Comparison of ENCODE assay signal across 8 cellular contexts in genomic region chrX:32530802-32531403, GRCh38.
A peak's percentile ranks its signal among the peaks of the same experiment; 100 is the strongest.
DNase-seq lines count a peak whose midpoint lies in the region; ATAC-seq, FAIRE-seq and TF ChIP-seq lines count a peak whose summit lies in the region.

No MANE protein-coding gene starts in this region.

- peak overlapping the region; percentile 65 for H3K4me2 ChIP-seq in PC-9
- peak overlapping the region; percentile 72 for H3K4me2 ChIP-seq in endothelial cell of umbilical vein (ENCODE audit: insufficient read depth, low read length)

- H3K27me3 ChIP-seq in PC-9 (ENCODE audit: insufficient read depth, low read depth) = no peaks in the 10 kb centered on the region
- no peaks in the 10 kb centered on the region for H3K27me3 ChIP-seq in endothelial cell of umbilical vein (ENCODE audit: control insufficient read depth in 2 of 2, insufficient read depth in 2 of 2, low read length in 2 of 2)
- no peaks in the 10 kb centered on the region for H3K27me3 ChIP-seq in neuron (ENCODE audit: insufficient read depth, low read length)

- no peak overlapping the region for H3K27ac Mint-ChIP-seq in activated naive CD4-positive, alpha-beta T cell treated with anti-CD3 and anti-CD28 coated beads, Interleukin-2, amount 10 ng/mL, durations not matched to agents 7 days and 5 days
- no peak overlapping the region for H3K27ac Mint-ChIP-seq in activated CD8-positive, alpha-beta memory T cell treated with anti-CD3 and anti-CD28 coated beads, Interleukin-2, amount 10 ng/mL, durations not matched to agents 7 days and 5 days

- H3K27me3 Mint-ChIP-seq in activated naive CD4-positive, alpha-beta T cell treated with anti-CD3 and anti-CD28 coated beads, Interleukin-2, amount 10 ng/mL, durations not matched to agents 7 days and 5 days = no peaks in the 10 kb centered on the region
- no peaks in the 10 kb centered on the region for H3K27me3 Mint-ChIP-seq in activated CD8-positive, alpha-beta memory T cell treated with anti-CD3 and anti-CD28 coated beads, Interleukin-2, amount 10 ng/mL, durations not matched to agents 7 days and 5 days

- TF ChIP-seq CTCF in PC-9 (conservative IDR thresholded peaks at IDR 0.05) (peak; percentile 74), endothelial cell of umbilical vein (IDR thresholded peaks at IDR 0.05; ENCODE audit: extremely low read depth in 1 of 2, insufficient read depth in 1 of 2, low read depth in 1 of 2, low read length in 2 of 2) (peak; percentile 24 to 27)

- BruUV-seq in PC-9 (replicated peaks; lab: Mats Ljungman, UMichigan) (no TSS peak), endothelial cell of umbilical vein (replicated peaks; lab: Mats Ljungman, UMichigan) (no TSS peak)

- TF ChIP-seq POLR2A in endothelial cell of umbilical vein (IDR thresholded peaks at IDR 0.05; ENCODE audit: low read depth, low read length) = no peak

- POLR2A ChIA-PET in PC-9 (lab: Charles Lee; ENCODE audit: unreplicated experiment) = no interaction called here
- POLR2A ChIA-PET in endothelial cell of umbilical vein (lab: Charles Lee) = no interaction called here

- no peak overlapping the region for H3K9ac ChIP-seq in endothelial cell of umbilical vein (replicated peaks; ENCODE audit: extremely low read depth, insufficient read depth, low read length)

- H3K4me1 ChIP-seq in PC-9 (replicated peaks; ENCODE audit: insufficient read depth) (no peaks in the 10 kb centered on the region), endothelial cell of umbilical vein (ENCODE audit: control insufficient read depth, extremely low read depth, insufficient read depth, low read length) (no peaks in the 10 kb centered on the region), neuron (ENCODE audit: insufficient read depth, low read length) (no peaks in the 10 kb centered on the region)

- dilution Hi-C loops in endothelial cell of umbilical vein (cut with MboI; ENCODE audit: extremely low pct_ligation_motif_present, low sequenced_read_pairs) = no loop called here

- H3K9me1 ChIP-seq in endothelial cell of umbilical vein (replicated peaks; ENCODE audit: control insufficient read depth, extremely low read depth, insufficient read depth, low read length) = no peaks in the 10 kb centered on the region

- H3K9me2 ChIP-seq in PC-9 (ENCODE audit: insufficient read depth) = no peaks in the 10 kb centered on the region

- no peaks in the 10 kb centered on the region for H3K36me3 Mint-ChIP-seq in activated naive CD4-positive, alpha-beta T cell treated with anti-CD3 and anti-CD28 coated beads, Interleukin-2, amount 10 ng/mL, durations not matched to agents 7 days and 5 days
- H3K36me3 Mint-ChIP-seq in activated CD8-positive, alpha-beta memory T cell treated with anti-CD3 and anti-CD28 coated beads, Interleukin-2, amount 10 ng/mL, durations not matched to agents 7 days and 5 days = no peaks in the 10 kb centered on the region

- H2AFZ ChIP-seq in PC-9 (no peak overlapping the region), endothelial cell of umbilical vein (ENCODE audit: low read depth, low read length) (no peak overlapping the region), neuron (ENCODE audit: low read depth, low read length) (peak overlapping the region; percentile 26)

- no peaks in the 10 kb centered on the region for H3K79me2 ChIP-seq in PC-9 (ENCODE audit: low read depth)
- H3K79me2 ChIP-seq in endothelial cell of umbilical vein (ENCODE audit: control insufficient read depth, insufficient read depth, low read length) = no peaks in the 10 kb centered on the region

- H3K27ac ChIP-seq in PC-9 = no peak overlapping the region
- H3K27ac ChIP-seq in endothelial cell of umbilical vein (ENCODE audit: insufficient read depth, low read depth, low read length) = no peak overlapping the region

- ATAC-seq in HG03342 (IDR thresholded peaks at IDR 0.05; ENCODE audit: unreplicated experiment) = peak; percentile 70
- ATAC-seq in activated CD4-positive, CD25-positive, alpha-beta regulatory T cell treated with anti-CD3 and anti-CD28 coated beads, Interleukin-2, amount 50 U/mL, for 24 hours = no peak
- no peak for ATAC-seq in activated CD8-positive, alpha-beta memory T cell treated with anti-CD3 and anti-CD28 coated beads, Interleukin-2, amount 10 ng/mL, durations not matched to agents 7 days and 5 days

- intact Hi-C loops in PC-9 (cut with micrococcal nuclease; ENCODE audit: unreplicated experiment) = loop anchor here (2.0 kb wide), 1 partner anchor 806 kb away; no protein-coding TSS in a partner anchor
- intact Hi-C loops in endothelial cell of umbilical vein (cut with micrococcal nuclease) = loop anchor here (1.0 to 5.0 kb wide), 4 partner anchors 141 to 1770 kb away; no protein-coding TSS in a partner anchor

- DNase-seq in activated naive CD4-positive, alpha-beta T cell treated with anti-CD3 and anti-CD28 coated beads, Interleukin-2, amount 10 ng/mL, durations not matched to agents 7 days and 5 days = peak; percentile 27
- DNase-seq in activated naive CD4-positive, alpha-beta T cell treated with Interleukin-2 at 50 U/mL for 16 hours = no peak
- peak in 1 of 2 experiments; percentile 0 for DNase-seq in PC-9
- DNase-seq in endothelial cell of umbilical vein (ENCODE audit: low read depth, low spot score) = peak; percentile 50
- no peak for DNase-seq in activated CD8-positive, alpha-beta memory T cell treated with anti-CD3 and anti-CD28 coated beads, Interleukin-2, amount 10 ng/mL, durations not matched to agents 7 days and 5 days

- H4K20me1 ChIP-seq in PC-9 (ENCODE audit: insufficient read depth) = no peaks in the 10 kb centered on the region
- H4K20me1 ChIP-seq in endothelial cell of umbilical vein (replicated peaks; ENCODE audit: control insufficient read depth, extremely low read depth, insufficient read depth, low read length) = no peaks in the 10 kb centered on the region

- no peaks in the 10 kb centered on the region for H3F3A ChIP-seq in PC-9 (ENCODE audit: insufficient read depth, low read depth)

- H3K9me3 ChIP-seq in PC-9 (ENCODE audit: insufficient read depth, low read depth) (no peaks in the 10 kb centered on the region), endothelial cell of umbilical vein (replicated peaks; ENCODE audit: control insufficient read depth, insufficient read depth, low read length) (no peaks in the 10 kb centered on the region), neuron (ENCODE audit: low read length) (no peaks in the 10 kb centered on the region)

- CTCF ChIA-PET in activated naive CD4-positive, alpha-beta T cell treated with anti-CD3 and anti-CD28 coated beads, Interleukin-2, amount 10 ng/mL, durations not matched to agents 7 days and 5 days (lab: Charles Lee) = no interaction called here
- CTCF ChIA-PET in PC-9 (lab: Charles Lee) = no interaction called here
- CTCF ChIA-PET in endothelial cell of umbilical vein (lab: Charles Lee) = interaction anchor here (0.7 to 5.4 kb wide), 16 partner anchors 9 to 1811 kb away, joined by 3 to 77 read pairs (median 4); no protein-coding TSS in a partner anchor
- CTCF ChIA-PET in activated CD8-positive, alpha-beta memory T cell treated with anti-CD3 and anti-CD28 coated beads, Interleukin-2, amount 10 ng/mL, durations not matched to agents 7 days and 5 days (lab: Charles Lee) = interaction anchor here (1.5 kb wide), 1 partner anchor 904 kb away, joined by 3 read pairs; no protein-coding TSS in a partner anchor

- no peak overlapping the region for H3K4me3 Mint-ChIP-seq in activated naive CD4-positive, alpha-beta T cell treated with anti-CD3 and anti-CD28 coated beads, Interleukin-2, amount 10 ng/mL, durations not matched to agents 7 days and 5 days
- H3K4me3 Mint-ChIP-seq in activated CD8-positive, alpha-beta memory T cell treated with anti-CD3 and anti-CD28 coated beads, Interleukin-2, amount 10 ng/mL, durations not matched to agents 7 days and 5 days = no peak overlapping the region

- H3K4me1 Mint-ChIP-seq in activated naive CD4-positive, alpha-beta T cell treated with anti-CD3 and anti-CD28 coated beads, Interleukin-2, amount 10 ng/mL, durations not matched to agents 7 days and 5 days = no peaks in the 10 kb centered on the region
- H3K4me1 Mint-ChIP-seq in activated CD8-positive, alpha-beta memory T cell treated with anti-CD3 and anti-CD28 coated beads, Interleukin-2, amount 10 ng/mL, durations not matched to agents 7 days and 5 days = no peaks in the 10 kb centered on the region

- H3K9me3 Mint-ChIP-seq in activated naive CD4-positive, alpha-beta T cell treated with anti-CD3 and anti-CD28 coated beads, Interleukin-2, amount 10 ng/mL, durations not matched to agents 7 days and 5 days = no peaks in the 10 kb centered on the region
- H3K9me3 Mint-ChIP-seq in activated CD8-positive, alpha-beta memory T cell treated with anti-CD3 and anti-CD28 coated beads, Interleukin-2, amount 10 ng/mL, durations not matched to agents 7 days and 5 days (ENCODE audit: low read depth) = no peaks in the 10 kb centered on the region

- no peak for FAIRE-seq in endothelial cell of umbilical vein (lab: Jason Lieb, UNC)

- H3K36me3 ChIP-seq in PC-9 (ENCODE audit: low read depth) = no peaks in the 10 kb centered on the region
- no peaks in the 10 kb centered on the region for H3K36me3 ChIP-seq in endothelial cell of umbilical vein (ENCODE audit: control insufficient read depth in 2 of 2, extremely low read depth in 1 of 2, insufficient read depth in 2 of 2, low read length in 2 of 2)
- H3K36me3 ChIP-seq in neuron (ENCODE audit: insufficient read depth, low read length) = no peaks in the 10 kb centered on the region

- H3K4me3 ChIP-seq in PC-9 = no peak overlapping the region; the same call in 1 of the 2 replicates
- no peak overlapping the region for H3K4me3 ChIP-seq in endothelial cell of umbilical vein (replicated peaks in 1 of 3; ENCODE audit: insufficient read depth in 1 of 3, low read depth in 1 of 3, low read length in 3 of 3)
- H3K4me3 ChIP-seq in neuron (ENCODE audit: low read length) = peak overlapping the region; percentile 38

TF ChIP-seq in endothelial cell of umbilical vein, 7 proteins besides CTCF, POLR2A, EP300 and RAD21:
- no peak for TF ChIP-seq FOS (IDR thresholded peaks at IDR 0.05; ENCODE audit: borderline replicate concordance, insufficient read depth, low read length)
- no peak for TF ChIP-seq POLR2AphosphoS5 (IDR thresholded peaks at IDR 0.05; ENCODE audit: insufficient read depth, low read depth, low read length)
- no peak for TF ChIP-seq EZH2 (IDR thresholded peaks at IDR 0.05; ENCODE audit: borderline replicate concordance, low read depth, low read length, severe bottlenecking)
- TF ChIP-seq JUN (IDR thresholded peaks at IDR 0.05; ENCODE audit: borderline replicate concordance, insufficient read depth, insufficient read length, low read depth) = no peak
- no peak for TF ChIP-seq MYC (IDR thresholded peaks at IDR 0.05; ENCODE audit: low read depth, low read length)
- no peak for TF ChIP-seq GATA2 (IDR thresholded peaks at IDR 0.05; ENCODE audit: insufficient read depth, insufficient read length, low read depth, low read length)
- no peak for TF ChIP-seq MAX (IDR thresholded peaks at IDR 0.05; ENCODE audit: insufficient read depth, insufficient read length)

Comparison
In these comparisons a context has a peak if more than half of its experiments do, and no peak if none do; other contexts are left out.
1. DNase-seq: peak in activated naive CD4-positive, alpha-beta T cell treated with anti-CD3 and anti-CD28 coated beads, Interleukin-2, amount 10 ng/mL, durations not matched to agents 7 days and 5 days (single experiment) and endothelial cell of umbilical vein (single experiment); none in activated naive CD4-positive, alpha-beta T cell treated with Interleukin-2 at 50 U/mL for 16 hours (single experiment) and activated CD8-positive, alpha-beta memory T cell treated with anti-CD3 and anti-CD28 coated beads, Interleukin-2, amount 10 ng/mL, durations not matched to agents 7 days and 5 days (single experiment).
2. CTCF ChIA-PET loops: an anchor here in endothelial cell of umbilical vein (0.7 to 5.4 kb wide) and activated CD8-positive, alpha-beta memory T cell treated with anti-CD3 and anti-CD28 coated beads, Interleukin-2, amount 10 ng/mL, durations not matched to agents 7 days and 5 days (1.5 kb wide); none called in activated naive CD4-positive, alpha-beta T cell treated with anti-CD3 and anti-CD28 coated beads, Interleukin-2, amount 10 ng/mL, durations not matched to agents 7 days and 5 days and PC-9.